In genomic region chr11:92886243-92886905, GRCh38 we compare ENCODE assay signal across 8 cellular contexts.
DNase-seq lines count a peak whose midpoint lies in the region; TF ChIP-seq lines count a peak whose summit lies in the region.

No MANE protein-coding gene starts in this region.

- peaks cover 5% of the 10 kb centered on the region for H3F3A ChIP-seq in SK-N-SH (replicated peaks; ENCODE audit: insufficient read depth)

- H3K4me3 ChIP-seq in NB4 (ENCODE audit: low read depth, low read length) (no peak overlapping the region), SK-N-SH (ENCODE audit: low read depth in 2 of 2, low read length in 1 of 2) (no peak overlapping the region; a peak in 1 of 4 replicates)

- WGBS in SK-N-SH (ENCODE audit: low lambda C conversion rate) = 4% methylated on average over 3 of the region's 4 CpGs

- H3K9me3 ChIP-seq in SK-N-SH = no peaks in the 10 kb centered on the region

- no peaks in the 10 kb centered on the region for H3K79me2 ChIP-seq in SK-N-SH (ENCODE audit: insufficient read depth)

- H3K9ac ChIP-seq in SK-N-SH = no peak overlapping the region

- CTCF ChIA-PET in HEK293T (lab: Yijun Ruan, JAX) (interaction anchor here (0.5 to 2.5 kb wide), 13 partner anchors 14 to 735 kb away, joined by 3 to 11 read pairs (median 3); no protein-coding TSS in a partner anchor), SK-N-SH (lab: Yijun Ruan, JAX) (interaction anchor here (0.6 to 3.0 kb wide), 57 partner anchors 9 to 1639 kb away, joined by 3 to 14 read pairs (median 4); no protein-coding TSS in a partner anchor)

- TF ChIP-seq RAD21 in SK-N-SH (IDR thresholded peaks at IDR 0.05; ENCODE audit: low read length) = peak; percentile 96

- H3K9me2 ChIP-seq in SK-N-SH = no peaks in the 10 kb centered on the region

- H3K4me2 ChIP-seq in SK-N-SH = no peak overlapping the region

- H2AFZ ChIP-seq in SK-N-SH (ENCODE audit: low read depth) = no peak overlapping the region

- H3K27ac ChIP-seq in SK-N-SH (ENCODE audit: low read depth in 2 of 2, low read length in 1 of 2) = no peak overlapping the region

- peak; percentile 1 to 3 for DNase-seq in stimulated activated CD4-positive, alpha-beta T cell treated with anti-CD3 and anti-CD28 coated beads, Interleukin-2, amount 100 ng/mL, for 48 hours
- DNase-seq in stimulated activated CD4-positive, alpha-beta T cell treated with anti-CD3 and anti-CD28 coated beads, Interleukin-4, amount 100 ng/mL, for 1 hour = no peak
- DNase-seq in HEK293T (ENCODE audit: extremely low spot score) (peak; percentile 82), NB4 (ENCODE audit: low read depth) (peak; percentile 74), SK-N-SH (peak; percentile 86), fibroblast of peridontal ligament (ENCODE audit: extremely low read depth) (peak; percentile 68), occipital lobe (lab: John Stamatoyannopoulos, UW) (peak; percentile 28)
- DNase-seq in activated CD8-positive, alpha-beta memory T cell treated with anti-CD3 and anti-CD28 coated beads for 24 hours = no peak

- TF ChIP-seq EP300 in SK-N-SH (IDR thresholded peaks at IDR 0.05; ENCODE audit: borderline replicate concordance in 1 of 2, low read depth in 1 of 2, low read length in 1 of 2) = no peak

- TF ChIP-seq POLR2A in NB4 (IDR thresholded peaks at IDR 0.05; ENCODE audit: extremely low read depth, insufficient read length) = no peak

- no peaks in the 10 kb centered on the region for H3K27me3 ChIP-seq in SK-N-SH (ENCODE audit: insufficient read depth)

- peaks cover 0 to 7% of the 10 kb centered on the region in 2 experiments; a peak in 2 of 4 replicates for H3K4me1 ChIP-seq in SK-N-SH (ENCODE audit: control insufficient read depth in 1 of 2, insufficient read depth in 2 of 2, low read depth in 1 of 2, low read length in 1 of 2)

- POLR2A ChIA-PET in HEK293T (lab: Yijun Ruan, JAX) (no interaction called here), SK-N-SH (lab: Yijun Ruan, JAX) (no interaction called here)

- TF ChIP-seq CTCF in NB4 (IDR thresholded peaks at IDR 0.05; ENCODE audit: low read depth, low read length) = peak; percentile 76
- TF ChIP-seq CTCF in SK-N-SH (IDR thresholded peaks at IDR 0.05) = peak; percentile 91

- no peaks in the 10 kb centered on the region for H4K20me1 ChIP-seq in SK-N-SH (ENCODE audit: insufficient read depth)

- H3K36me3 ChIP-seq in SK-N-SH (replicated peaks in 1 of 2; ENCODE audit: control insufficient read depth in 1 of 2, insufficient read depth in 2 of 2, low read length in 1 of 2) = no peaks in the 10 kb centered on the region

TF ChIP-seq in HEK293T, 16 proteins besides CTCF, POLR2A, EP300 and RAD21:
- TF ChIP-seq FOXM1 (IDR thresholded peaks at IDR 0.05; ENCODE audit: borderline replicate concordance) (no peak), L3MBTL2 (conservative IDR thresholded peaks at IDR 0.05) (no peak), NFRKB (IDR thresholded peaks at IDR 0.05) (no peak), FOXA1 (IDR thresholded peaks at IDR 0.05) (no peak), SP1 (IDR thresholded peaks at IDR 0.05) (no peak), ELF4 (IDR thresholded peaks at IDR 0.05) (no peak), BHLHE40 (IDR thresholded peaks at IDR 0.05; ENCODE audit: borderline replicate concordance) (no peak)

TF ChIP-seq in SK-N-SH, 30 proteins besides CTCF, POLR2A, EP300 and RAD21:
- TF ChIP-seq SIN3A (IDR thresholded peaks at IDR 0.05; ENCODE audit: borderline replicate concordance, low read depth, low read length) (no peak), TCF12 (IDR thresholded peaks at IDR 0.05) (no peak), SMC3 (IDR thresholded peaks at IDR 0.05; ENCODE audit: low read depth, low read length) (peak; percentile 93), GATA2 (CRISPR knock-in tag; IDR thresholded peaks at IDR 0.05) (peak; percentile 62), PBX3 (IDR thresholded peaks at IDR 0.05) (no peak)

Comparison
In these comparisons a context has a peak if more than half of its experiments do, and no peak if none do; other contexts are left out.
1. DNase-seq: peak in stimulated activated CD4-positive, alpha-beta T cell treated with anti-CD3 and anti-CD28 coated beads, Interleukin-2, amount 100 ng/mL, for 48 hours (2 of 2), HEK293T (single experiment), NB4 (single experiment), SK-N-SH (single experiment), fibroblast of peridontal ligament (single experiment) and occipital lobe (single experiment); none in stimulated activated CD4-positive, alpha-beta T cell treated with anti-CD3 and anti-CD28 coated beads, Interleukin-4, amount 100 ng/mL, for 1 hour (single experiment) and activated CD8-positive, alpha-beta memory T cell treated with anti-CD3 and anti-CD28 coated beads for 24 hours (single experiment).